ENCODE assay signal across 1 cellular context in the genomic region with DNA sequence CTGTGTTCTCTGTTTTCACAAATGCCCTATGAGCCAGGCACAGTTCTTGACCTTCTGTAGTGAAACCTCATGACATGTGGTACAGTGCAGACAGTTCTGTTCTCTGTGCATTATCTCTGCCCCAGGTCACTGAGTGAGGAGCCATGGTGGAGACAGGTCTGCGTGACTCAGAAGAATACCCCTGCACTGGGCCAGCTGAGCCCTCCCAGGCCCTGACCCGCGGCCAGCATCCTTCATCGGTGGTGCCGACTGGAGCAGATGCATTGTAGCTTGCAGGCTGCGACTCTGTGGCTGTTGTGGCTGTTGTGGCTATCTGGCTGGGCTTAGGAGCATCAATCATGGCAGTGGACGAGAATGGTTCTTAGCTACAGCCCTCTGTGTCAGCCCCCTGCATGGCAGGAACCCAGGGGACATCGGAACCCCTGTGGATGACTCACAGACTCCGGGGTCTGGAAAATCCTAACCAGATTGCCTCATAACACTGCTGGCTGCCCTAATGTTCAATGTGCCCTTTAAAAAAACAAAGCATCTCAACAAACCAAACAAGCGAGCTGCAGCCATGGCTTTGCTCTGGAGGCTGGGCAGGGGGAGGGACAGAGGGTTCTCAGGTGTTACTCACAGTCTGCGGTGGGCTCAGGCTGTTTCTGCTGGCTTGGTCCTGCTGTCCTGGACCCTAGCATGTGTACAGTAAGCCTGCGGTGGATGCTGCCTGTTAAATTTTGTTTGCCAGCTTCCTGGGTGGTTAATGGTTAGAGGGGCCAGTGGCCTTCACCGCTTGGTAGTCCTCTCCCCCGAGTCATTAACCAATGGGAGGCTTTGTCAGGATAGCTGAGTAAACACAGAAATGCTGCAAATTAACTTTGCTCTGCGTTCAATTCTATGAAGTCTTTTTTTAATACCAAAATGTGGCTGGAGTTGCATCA.
TF ChIP-seq lines count a peak whose summit lies in the region.

A gene with protein sequence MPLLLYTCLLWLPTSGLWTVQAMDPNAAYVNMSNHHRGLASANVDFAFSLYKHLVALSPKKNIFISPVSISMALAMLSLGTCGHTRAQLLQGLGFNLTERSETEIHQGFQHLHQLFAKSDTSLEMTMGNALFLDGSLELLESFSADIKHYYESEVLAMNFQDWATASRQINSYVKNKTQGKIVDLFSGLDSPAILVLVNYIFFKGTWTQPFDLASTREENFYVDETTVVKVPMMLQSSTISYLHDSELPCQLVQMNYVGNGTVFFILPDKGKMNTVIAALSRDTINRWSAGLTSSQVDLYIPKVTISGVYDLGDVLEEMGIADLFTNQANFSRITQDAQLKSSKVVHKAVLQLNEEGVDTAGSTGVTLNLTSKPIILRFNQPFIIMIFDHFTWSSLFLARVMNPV (minus strand): TSS at position 689 of the 923 bp plus-strand sequence. CDS start 8,688 bp downstream, outside the sequence.

TF ChIP-seq in HepG2, 621 proteins besides CTCF, POLR2A, EP300 and RAD21 (continued from another document and continues in another):
- TF ChIP-seq, protein P1, sequence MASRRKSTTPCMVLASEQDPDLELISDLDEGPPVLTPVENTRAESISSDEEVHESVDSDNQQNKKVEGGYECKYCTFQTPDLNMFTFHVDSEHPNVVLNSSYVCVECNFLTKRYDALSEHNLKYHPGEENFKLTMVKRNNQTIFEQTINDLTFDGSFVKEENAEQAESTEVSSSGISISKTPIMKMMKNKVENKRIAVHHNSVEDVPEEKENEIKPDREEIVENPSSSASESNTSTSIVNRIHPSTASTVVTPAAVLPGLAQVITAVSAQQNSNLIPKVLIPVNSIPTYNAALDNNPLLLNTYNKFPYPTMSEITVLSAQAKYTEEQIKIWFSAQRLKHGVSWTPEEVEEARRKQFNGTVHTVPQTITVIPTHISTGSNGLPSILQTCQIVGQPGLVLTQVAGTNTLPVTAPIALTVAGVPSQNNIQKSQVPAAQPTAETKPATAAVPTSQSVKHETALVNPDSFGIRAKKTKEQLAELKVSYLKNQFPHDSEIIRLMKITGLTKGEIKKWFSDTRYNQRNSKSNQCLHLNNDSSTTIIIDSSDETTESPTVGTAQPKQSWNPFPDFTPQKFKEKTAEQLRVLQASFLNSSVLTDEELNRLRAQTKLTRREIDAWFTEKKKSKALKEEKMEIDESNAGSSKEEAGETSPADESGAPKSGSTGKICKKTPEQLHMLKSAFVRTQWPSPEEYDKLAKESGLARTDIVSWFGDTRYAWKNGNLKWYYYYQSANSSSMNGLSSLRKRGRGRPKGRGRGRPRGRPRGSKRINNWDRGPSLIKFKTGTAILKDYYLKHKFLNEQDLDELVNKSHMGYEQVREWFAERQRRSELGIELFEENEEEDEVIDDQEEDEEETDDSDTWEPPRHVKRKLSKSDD (CRISPR knock-in tag; IDR thresholded peaks at IDR 0.05; ENCODE audit: low read depth): no peak
- TF ChIP-seq ZBTB44 (CRISPR knock-in tag; IDR thresholded peaks at IDR 0.05): no peak
- no peak for TF ChIP-seq AKAP8 (CRISPR knock-in tag; IDR thresholded peaks at IDR 0.05)
- TF ChIP-seq BORCS8-MEF2B (CRISPR knock-in tag; IDR thresholded peaks at IDR 0.05): peak; percentile 53; the same call in 1 of the 2 replicates
- TF ChIP-seq KLF9 (CRISPR knock-in tag; IDR thresholded peaks at IDR 0.05; ENCODE audit: low read depth): no peak; the same call in 1 of the 2 replicates
- TF ChIP-seq NR2C2 (CRISPR knock-in tag; IDR thresholded peaks at IDR 0.05; ENCODE audit: borderline replicate concordance): no peak
- peak; percentile 68 for TF ChIP-seq POGZ (CRISPR knock-in tag; IDR thresholded peaks at IDR 0.05)
- TF ChIP-seq SRSF9 (IDR thresholded peaks at IDR 0.05; ENCODE audit: borderline replicate concordance, insufficient read depth, low read depth, low read length, poor library complexity, severe bottlenecking): no peak
- TF ChIP-seq, protein P2, sequence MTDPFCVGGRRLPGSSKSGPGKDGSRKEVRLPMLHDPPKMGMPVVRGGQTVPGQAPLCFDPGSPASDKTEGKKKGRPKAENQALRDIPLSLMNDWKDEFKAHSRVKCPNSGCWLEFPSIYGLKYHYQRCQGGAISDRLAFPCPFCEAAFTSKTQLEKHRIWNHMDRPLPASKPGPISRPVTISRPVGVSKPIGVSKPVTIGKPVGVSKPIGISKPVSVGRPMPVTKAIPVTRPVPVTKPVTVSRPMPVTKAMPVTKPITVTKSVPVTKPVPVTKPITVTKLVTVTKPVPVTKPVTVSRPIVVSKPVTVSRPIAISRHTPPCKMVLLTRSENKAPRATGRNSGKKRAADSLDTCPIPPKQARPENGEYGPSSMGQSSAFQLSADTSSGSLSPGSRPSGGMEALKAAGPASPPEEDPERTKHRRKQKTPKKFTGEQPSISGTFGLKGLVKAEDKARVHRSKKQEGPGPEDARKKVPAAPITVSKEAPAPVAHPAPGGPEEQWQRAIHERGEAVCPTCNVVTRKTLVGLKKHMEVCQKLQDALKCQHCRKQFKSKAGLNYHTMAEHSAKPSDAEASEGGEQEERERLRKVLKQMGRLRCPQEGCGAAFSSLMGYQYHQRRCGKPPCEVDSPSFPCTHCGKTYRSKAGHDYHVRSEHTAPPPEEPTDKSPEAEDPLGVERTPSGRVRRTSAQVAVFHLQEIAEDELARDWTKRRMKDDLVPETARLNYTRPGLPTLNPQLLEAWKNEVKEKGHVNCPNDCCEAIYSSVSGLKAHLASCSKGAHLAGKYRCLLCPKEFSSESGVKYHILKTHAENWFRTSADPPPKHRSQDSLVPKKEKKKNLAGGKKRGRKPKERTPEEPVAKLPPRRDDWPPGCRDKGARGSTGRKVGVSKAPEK (CRISPR knock-in tag; IDR thresholded peaks at IDR 0.05; ENCODE audit: borderline replicate concordance): 0 out of 2 replicates have a peak, but pooled peaks have one; percentile 62
- no peak for TF ChIP-seq ETV6 (CRISPR knock-in tag; conservative IDR thresholded peaks at IDR 0.05)
- TF ChIP-seq, protein P3, sequence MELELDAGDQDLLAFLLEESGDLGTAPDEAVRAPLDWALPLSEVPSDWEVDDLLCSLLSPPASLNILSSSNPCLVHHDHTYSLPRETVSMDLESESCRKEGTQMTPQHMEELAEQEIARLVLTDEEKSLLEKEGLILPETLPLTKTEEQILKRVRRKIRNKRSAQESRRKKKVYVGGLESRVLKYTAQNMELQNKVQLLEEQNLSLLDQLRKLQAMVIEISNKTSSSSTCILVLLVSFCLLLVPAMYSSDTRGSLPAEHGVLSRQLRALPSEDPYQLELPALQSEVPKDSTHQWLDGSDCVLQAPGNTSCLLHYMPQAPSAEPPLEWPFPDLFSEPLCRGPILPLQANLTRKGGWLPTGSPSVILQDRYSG (CRISPR knock-in tag; IDR thresholded peaks at IDR 0.05): no peak
- TF ChIP-seq RFX3 (CRISPR knock-in tag; IDR thresholded peaks at IDR 0.05): no peak
- no peak for TF ChIP-seq KLF12 (CRISPR knock-in tag; IDR thresholded peaks at IDR 0.05; ENCODE audit: borderline replicate concordance)
- TF ChIP-seq HIVEP1 (CRISPR knock-in tag; IDR thresholded peaks at IDR 0.05): peak; percentile 73; the same call in 1 of the 2 replicates
- TF ChIP-seq PAF1 (CRISPR knock-in tag; IDR thresholded peaks at IDR 0.05): no peak
- peak; percentile 24; the same call in 1 of the 2 replicates for TF ChIP-seq HOXA9 (CRISPR knock-in tag; IDR thresholded peaks at IDR 0.05; ENCODE audit: borderline replicate concordance)
- TF ChIP-seq ZNF3 (CRISPR knock-in tag; IDR thresholded peaks at IDR 0.05): no peak
- TF ChIP-seq, protein P4, sequence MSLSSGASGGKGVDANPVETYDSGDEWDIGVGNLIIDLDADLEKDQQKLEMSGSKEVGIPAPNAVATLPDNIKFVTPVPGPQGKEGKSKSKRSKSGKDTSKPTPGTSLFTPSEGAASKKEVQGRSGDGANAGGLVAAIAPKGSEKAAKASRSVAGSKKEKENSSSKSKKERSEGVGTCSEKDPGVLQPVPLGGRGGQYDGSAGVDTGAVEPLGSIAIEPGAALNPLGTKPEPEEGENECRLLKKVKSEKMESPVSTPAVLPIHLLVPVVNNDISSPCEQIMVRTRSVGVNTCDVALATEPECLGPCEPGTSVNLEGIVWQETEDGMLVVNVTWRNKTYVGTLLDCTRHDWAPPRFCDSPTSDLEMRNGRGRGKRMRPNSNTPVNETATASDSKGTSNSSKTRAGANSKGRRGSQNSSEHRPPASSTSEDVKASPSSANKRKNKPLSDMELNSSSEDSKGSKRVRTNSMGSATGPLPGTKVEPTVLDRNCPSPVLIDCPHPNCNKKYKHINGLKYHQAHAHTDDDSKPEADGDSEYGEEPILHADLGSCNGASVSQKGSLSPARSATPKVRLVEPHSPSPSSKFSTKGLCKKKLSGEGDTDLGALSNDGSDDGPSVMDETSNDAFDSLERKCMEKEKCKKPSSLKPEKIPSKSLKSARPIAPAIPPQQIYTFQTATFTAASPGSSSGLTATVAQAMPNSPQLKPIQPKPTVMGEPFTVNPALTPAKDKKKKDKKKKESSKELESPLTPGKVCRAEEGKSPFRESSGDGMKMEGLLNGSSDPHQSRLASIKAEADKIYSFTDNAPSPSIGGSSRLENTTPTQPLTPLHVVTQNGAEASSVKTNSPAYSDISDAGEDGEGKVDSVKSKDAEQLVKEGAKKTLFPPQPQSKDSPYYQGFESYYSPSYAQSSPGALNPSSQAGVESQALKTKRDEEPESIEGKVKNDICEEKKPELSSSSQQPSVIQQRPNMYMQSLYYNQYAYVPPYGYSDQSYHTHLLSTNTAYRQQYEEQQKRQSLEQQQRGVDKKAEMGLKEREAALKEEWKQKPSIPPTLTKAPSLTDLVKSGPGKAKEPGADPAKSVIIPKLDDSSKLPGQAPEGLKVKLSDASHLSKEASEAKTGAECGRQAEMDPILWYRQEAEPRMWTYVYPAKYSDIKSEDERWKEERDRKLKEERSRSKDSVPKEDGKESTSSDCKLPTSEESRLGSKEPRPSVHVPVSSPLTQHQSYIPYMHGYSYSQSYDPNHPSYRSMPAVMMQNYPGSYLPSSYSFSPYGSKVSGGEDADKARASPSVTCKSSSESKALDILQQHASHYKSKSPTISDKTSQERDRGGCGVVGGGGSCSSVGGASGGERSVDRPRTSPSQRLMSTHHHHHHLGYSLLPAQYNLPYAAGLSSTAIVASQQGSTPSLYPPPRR (CRISPR knock-in tag; IDR thresholded peaks at IDR 0.05; ENCODE audit: borderline replicate concordance): peak; percentile 47
- no peak for TF ChIP-seq POLR2AphosphoS2 (IDR thresholded peaks at IDR 0.05; ENCODE audit: low read depth, low read length)
- peak; percentile 70 for TF ChIP-seq SRSF1 (optimal IDR thresholded peaks at IDR 0.05; ENCODE audit: low read depth, low read length)
- peak; percentile 5; the same call in 1 of the 2 replicates for TF ChIP-seq TBX3 (IDR thresholded peaks at IDR 0.05; ENCODE audit: borderline replicate concordance)
- TF ChIP-seq ARID5B (CRISPR knock-in tag; IDR thresholded peaks at IDR 0.05): peak; percentile 74
- TF ChIP-seq NFYC (CRISPR knock-in tag; IDR thresholded peaks at IDR 0.05): peak; percentile 72
- TF ChIP-seq, protein P5, sequence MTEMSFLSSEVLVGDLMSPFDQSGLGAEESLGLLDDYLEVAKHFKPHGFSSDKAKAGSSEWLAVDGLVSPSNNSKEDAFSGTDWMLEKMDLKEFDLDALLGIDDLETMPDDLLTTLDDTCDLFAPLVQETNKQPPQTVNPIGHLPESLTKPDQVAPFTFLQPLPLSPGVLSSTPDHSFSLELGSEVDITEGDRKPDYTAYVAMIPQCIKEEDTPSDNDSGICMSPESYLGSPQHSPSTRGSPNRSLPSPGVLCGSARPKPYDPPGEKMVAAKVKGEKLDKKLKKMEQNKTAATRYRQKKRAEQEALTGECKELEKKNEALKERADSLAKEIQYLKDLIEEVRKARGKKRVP (CRISPR knock-in tag; IDR thresholded peaks at IDR 0.05): peak in 1 of 2 experiments; percentile 43; a peak in 1 of 4 replicates
- TF ChIP-seq PAX8 (CRISPR knock-in tag; IDR thresholded peaks at IDR 0.05; ENCODE audit: borderline replicate concordance): no peak
- TF ChIP-seq HHEX (CRISPR knock-in tag; IDR thresholded peaks at IDR 0.05): no peak
- 0 out of 2 replicates have a peak, but pooled peaks have one; percentile 12 for TF ChIP-seq ZNF768 (CRISPR knock-in tag; IDR thresholded peaks at IDR 0.05)
- TF ChIP-seq ZNF749 (CRISPR knock-in tag; IDR thresholded peaks at IDR 0.05; ENCODE audit: borderline replicate concordance): peak; percentile 81; the same call in 1 of the 2 replicates
- peak; percentile 50; the same call in 1 of the 2 replicates for TF ChIP-seq TMF1 (CRISPR knock-in tag; IDR thresholded peaks at IDR 0.05; ENCODE audit: low read depth)
- no peak for TF ChIP-seq ADNP (CRISPR knock-in tag; IDR thresholded peaks at IDR 0.05)
- TF ChIP-seq TCF12 (IDR thresholded peaks at IDR 0.05): no peak
- peak; percentile 44; the same call in 1 of the 2 replicates for TF ChIP-seq TCF12 (CRISPR knock-in tag; IDR thresholded peaks at IDR 0.05)
